3 cellular contexts compared by ENCODE assay signal in the genomic region with DNA sequence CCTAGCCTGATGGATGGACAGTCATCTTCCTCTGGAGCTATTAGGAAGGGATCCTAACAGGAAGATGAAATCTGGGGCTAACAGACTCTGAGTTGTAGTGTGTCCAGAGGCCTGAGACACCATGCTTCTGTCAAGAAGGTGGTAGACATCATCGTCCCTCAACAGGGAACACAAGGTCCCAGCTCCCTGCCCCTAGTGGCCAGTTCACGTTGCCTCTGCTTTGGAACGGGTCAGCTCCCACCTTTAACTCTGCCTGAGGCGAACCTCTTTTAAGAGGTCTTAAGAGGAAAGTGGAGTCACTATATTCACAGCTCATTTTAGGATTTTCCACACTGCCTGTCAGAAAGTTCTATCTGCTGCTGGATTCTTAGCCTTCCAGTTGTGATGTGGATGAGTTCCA.
A peak's percentile ranks its signal among the peaks of the same experiment; 100 is the strongest.
TF ChIP-seq lines count a peak whose summit lies in the region.

No MANE protein-coding gene starts in this region.

TF ChIP-seq in HEK293, 187 proteins besides CTCF, POLR2A, EP300 and RAD21:
- TF ChIP-seq YY1 (tag by site-specific recombination; IDR thresholded peaks at IDR 0.05) (no peak), KLF1 (tag by site-specific recombination; IDR thresholded peaks at IDR 0.05) (no peak), YY2 (tag by site-specific recombination; IDR thresholded peaks at IDR 0.05) (no peak), ZNF768 (tag by site-specific recombination; IDR thresholded peaks at IDR 0.05) (no peak), PRDM1 (tag by site-specific recombination; IDR thresholded peaks at IDR 0.05) (no peak), GLI4 (tag by site-specific recombination; IDR thresholded peaks at IDR 0.05) (no peak), TCF7L2 (IDR thresholded peaks at IDR 0.05; ENCODE audit: borderline replicate concordance, low read depth, low read length) (no peak)

TF ChIP-seq in K562, 482 proteins besides CTCF, POLR2A, EP300 and RAD21:
- TF ChIP-seq, protein P1, sequence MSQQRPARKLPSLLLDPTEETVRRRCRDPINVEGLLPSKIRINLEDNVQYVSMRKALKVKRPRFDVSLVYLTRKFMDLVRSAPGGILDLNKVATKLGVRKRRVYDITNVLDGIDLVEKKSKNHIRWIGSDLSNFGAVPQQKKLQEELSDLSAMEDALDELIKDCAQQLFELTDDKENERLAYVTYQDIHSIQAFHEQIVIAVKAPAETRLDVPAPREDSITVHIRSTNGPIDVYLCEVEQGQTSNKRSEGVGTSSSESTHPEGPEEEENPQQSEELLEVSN (IDR thresholded peaks at IDR 0.05; ENCODE audit: borderline replicate concordance in 1 of 2, extremely low read depth in 1 of 2, insufficient read depth in 1 of 2, insufficient read length in 1 of 2, low read depth in 1 of 2, low read length in 1 of 2, poor library complexity in 1 of 2, severe bottlenecking in 1 of 2), result peak in 1 of 2 experiments; percentile 26
- TF ChIP-seq SP2 (IDR thresholded peaks at IDR 0.05; ENCODE audit: extremely low read depth, low read depth, low read length, poor library complexity, severe bottlenecking), result no peak

TF ChIP-seq in HepG2, 621 proteins besides CTCF, POLR2A, EP300 and RAD21:
- no peak for TF ChIP-seq ZNF816 (CRISPR knock-in tag; IDR thresholded peaks at IDR 0.05; ENCODE audit: borderline replicate concordance)
- no peak for TF ChIP-seq SOX13 (IDR thresholded peaks at IDR 0.05)
- TF ChIP-seq SOX13 (CRISPR knock-in tag; conservative IDR thresholded peaks at IDR 0.05 in 1 of 2, IDR thresholded peaks at IDR 0.05 in 1 of 2), result no peak
- TF ChIP-seq U2AF2 (IDR thresholded peaks at IDR 0.05; ENCODE audit: low read depth, low read length), result no peak
- no peak for TF ChIP-seq ZNF230 (CRISPR knock-in tag; IDR thresholded peaks at IDR 0.05)
- TF ChIP-seq, protein P2, sequence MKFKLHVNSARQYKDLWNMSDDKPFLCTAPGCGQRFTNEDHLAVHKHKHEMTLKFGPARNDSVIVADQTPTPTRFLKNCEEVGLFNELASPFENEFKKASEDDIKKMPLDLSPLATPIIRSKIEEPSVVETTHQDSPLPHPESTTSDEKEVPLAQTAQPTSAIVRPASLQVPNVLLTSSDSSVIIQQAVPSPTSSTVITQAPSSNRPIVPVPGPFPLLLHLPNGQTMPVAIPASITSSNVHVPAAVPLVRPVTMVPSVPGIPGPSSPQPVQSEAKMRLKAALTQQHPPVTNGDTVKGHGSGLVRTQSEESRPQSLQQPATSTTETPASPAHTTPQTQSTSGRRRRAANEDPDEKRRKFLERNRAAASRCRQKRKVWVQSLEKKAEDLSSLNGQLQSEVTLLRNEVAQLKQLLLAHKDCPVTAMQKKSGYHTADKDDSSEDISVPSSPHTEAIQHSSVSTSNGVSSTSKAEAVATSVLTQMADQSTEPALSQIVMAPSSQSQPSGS (CRISPR knock-in tag; IDR thresholded peaks at IDR 0.05), result no peak
- TF ChIP-seq ARNTL (CRISPR knock-in tag; IDR thresholded peaks at IDR 0.05), result no peak
- no peak for TF ChIP-seq ZNF253 (CRISPR knock-in tag; IDR thresholded peaks at IDR 0.05; ENCODE audit: borderline replicate concordance)
- no peak for TF ChIP-seq AGO2 (optimal IDR thresholded peaks at IDR 0.05; ENCODE audit: low read depth, low read length)
- no peak for TF ChIP-seq ZNF672 (CRISPR knock-in tag; IDR thresholded peaks at IDR 0.05)
- TF ChIP-seq ZBTB7A (CRISPR knock-in tag; IDR thresholded peaks at IDR 0.05), result no peak
- no peak for TF ChIP-seq ZNF652 (CRISPR knock-in tag; IDR thresholded peaks at IDR 0.05; ENCODE audit: borderline replicate concordance, low read depth)
- TF ChIP-seq NCOA2 (CRISPR knock-in tag; IDR thresholded peaks at IDR 0.05), result no peak
- no peak for TF ChIP-seq ZNF850 (CRISPR knock-in tag; conservative IDR thresholded peaks at IDR 0.05)
- TF ChIP-seq ZFX (CRISPR knock-in tag; IDR thresholded peaks at IDR 0.05; ENCODE audit: low read depth), result no peak
- no peak for TF ChIP-seq ISX (CRISPR knock-in tag; conservative IDR thresholded peaks at IDR 0.05)
- TF ChIP-seq ZNF451 (CRISPR knock-in tag; IDR thresholded peaks at IDR 0.05), result no peak
- TF ChIP-seq ZNF543 (CRISPR knock-in tag; IDR thresholded peaks at IDR 0.05), result no peak
- TF ChIP-seq SNAPC2 (CRISPR knock-in tag; IDR thresholded peaks at IDR 0.05), result no peak
- no peak for TF ChIP-seq XRCC5 (optimal IDR thresholded peaks at IDR 0.05; ENCODE audit: low read length)
- TF ChIP-seq, protein P3, sequence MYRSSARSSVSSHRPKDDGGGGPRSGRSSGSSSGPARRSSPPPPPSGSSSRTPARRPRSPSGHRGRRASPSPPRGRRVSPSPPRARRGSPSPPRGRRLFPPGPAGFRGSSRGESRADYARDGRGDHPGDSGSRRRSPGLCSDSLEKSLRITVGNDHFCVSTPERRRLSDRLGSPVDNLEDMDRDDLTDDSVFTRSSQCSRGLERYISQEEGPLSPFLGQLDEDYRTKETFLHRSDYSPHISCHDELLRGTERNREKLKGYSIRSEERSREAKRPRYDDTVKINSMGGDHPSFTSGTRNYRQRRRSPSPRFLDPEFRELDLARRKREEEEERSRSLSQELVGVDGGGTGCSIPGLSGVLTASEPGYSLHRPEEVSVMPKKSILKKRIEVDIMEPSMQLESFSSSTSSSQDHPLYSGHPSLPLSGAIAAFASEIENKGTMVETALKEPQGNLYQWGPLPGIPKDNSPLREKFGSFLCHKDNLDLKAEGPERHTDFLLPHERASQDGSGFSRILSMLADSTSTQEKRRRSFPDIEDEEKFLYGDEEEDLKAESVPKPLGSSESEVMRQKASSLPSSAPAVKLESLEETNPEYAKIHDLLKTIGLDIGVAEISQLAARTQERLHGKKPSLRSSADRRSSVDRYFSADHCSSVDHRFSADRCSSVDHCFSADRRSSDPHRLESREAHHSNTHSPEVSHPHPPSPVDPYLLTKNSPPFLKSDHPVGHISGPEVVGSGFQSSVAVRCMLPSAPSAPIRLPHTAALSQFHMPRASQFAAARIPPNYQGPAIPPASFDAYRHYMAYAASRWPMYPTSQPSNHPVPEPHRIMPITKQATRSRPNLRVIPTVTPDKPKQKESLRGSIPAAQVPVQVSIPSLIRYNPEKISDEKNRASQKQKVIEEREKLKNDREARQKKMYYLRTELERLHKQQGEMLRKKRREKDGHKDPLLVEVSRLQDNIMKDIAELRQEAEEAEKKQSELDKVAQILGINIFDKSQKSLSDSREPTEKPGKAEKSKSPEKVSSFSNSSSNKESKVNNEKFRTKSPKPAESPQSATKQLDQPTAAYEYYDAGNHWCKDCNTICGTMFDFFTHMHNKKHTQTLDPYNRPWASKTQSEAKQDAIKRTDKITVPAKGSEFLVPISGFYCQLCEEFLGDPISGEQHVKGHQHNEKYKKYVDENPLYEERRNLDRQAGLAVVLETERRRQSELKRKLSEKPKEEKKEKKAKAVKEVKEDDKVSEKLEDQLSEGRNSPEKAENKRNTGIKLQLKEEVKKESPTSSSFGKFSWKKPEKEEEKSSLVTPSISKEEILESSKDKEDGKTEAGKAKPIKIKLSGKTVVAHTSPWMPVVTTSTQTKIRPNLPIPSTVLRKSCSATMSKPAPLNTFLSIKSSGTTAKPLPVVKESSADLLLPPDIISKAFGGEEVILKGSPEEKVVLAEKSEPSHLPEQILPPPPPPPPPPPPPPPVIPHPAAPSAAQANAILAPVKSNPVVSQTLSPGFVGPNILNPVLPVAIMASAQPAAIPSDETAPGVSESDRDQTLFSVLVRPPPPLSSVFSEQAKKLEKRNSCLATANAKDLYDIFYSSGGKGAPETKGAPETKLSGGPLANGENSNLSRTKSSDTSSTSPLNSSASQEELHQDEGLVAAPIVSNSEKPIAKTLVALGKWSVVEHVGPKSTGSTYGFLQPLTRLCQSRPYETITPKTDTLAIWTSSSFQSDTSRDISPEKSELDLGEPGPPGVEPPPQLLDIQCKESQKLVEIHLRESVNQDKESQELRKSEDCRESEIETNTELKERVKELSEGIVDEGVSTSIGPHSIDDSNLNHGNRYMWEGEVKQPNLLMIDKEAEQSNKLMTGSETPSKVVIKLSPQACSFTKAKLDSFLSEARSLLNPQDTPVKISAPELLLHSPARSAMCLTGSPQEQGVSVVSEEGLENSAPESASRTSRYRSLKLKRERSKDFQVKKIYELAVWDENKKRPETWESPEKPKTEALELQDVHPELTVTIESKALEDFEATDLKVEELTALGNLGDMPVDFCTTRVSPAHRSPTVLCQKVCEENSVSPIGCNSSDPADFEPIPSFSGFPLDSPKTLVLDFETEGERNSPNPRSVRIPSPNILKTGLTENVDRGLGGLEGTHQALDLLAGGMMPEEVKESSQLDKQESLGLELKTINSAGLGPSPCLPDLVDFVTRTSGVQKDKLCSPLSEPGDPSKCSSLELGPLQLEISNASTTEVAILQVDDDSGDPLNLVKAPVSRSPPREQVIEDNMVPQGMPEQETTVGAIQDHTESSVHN (CRISPR knock-in tag; IDR thresholded peaks at IDR 0.05), result no peak
